8 cellular contexts compared by ENCODE assay signal in genomic region chr6:116217069-116217468, GRCh38. TPM values are rescaled to one million over a fixed set of nuclear protein-coding genes. Genes with fewer than 3 reads are reported as not detected.
A peak's percentile ranks its signal among the peaks of the same experiment; 100 is the strongest.
DNase-seq lines count a peak whose midpoint lies in the region; ATAC-seq and TF ChIP-seq lines count a peak whose summit lies in the region.

No MANE protein-coding gene starts in this region.

- H3K9me3 Mint-ChIP-seq in WTC11: no peaks in the 10 kb centered on the region

- H3K27ac ChIP-seq in heart right ventricle: no peak overlapping the region
- no peak overlapping the region for H3K27ac ChIP-seq in smooth muscle cell (ENCODE audit: low read depth)

- ATAC-seq in WTC11: peak; percentile 63
- peak in 4 of 8 donors; percentile 51 to 64 (median 54) for ATAC-seq in heart right ventricle

- H4K20me1 ChIP-seq in Loucy (ENCODE audit: insufficient read depth, low read length, poor library complexity, severe bottlenecking) (no peaks in the 10 kb centered on the region), smooth muscle cell (ENCODE audit: low read depth) (no peaks in the 10 kb centered on the region)

- no peaks in the 10 kb centered on the region for H3K4me1 Mint-ChIP-seq in WTC11

- CTCF ChIA-PET in WTC11 (lab: Charles Lee): interaction anchor here (0.8 to 2.5 kb wide), 9 partner anchors 8 to 317 kb away, joined by 3 to 11 read pairs (median 4); no protein-coding TSS in a partner anchor

- H3K9ac ChIP-seq in Loucy (ENCODE audit: low read depth, low read length, poor library complexity, severe bottlenecking): no peak overlapping the region
- no peak overlapping the region for H3K9ac ChIP-seq in smooth muscle cell (ENCODE audit: low read depth)

- no peaks in the 10 kb centered on the region; the same call in 1 of the 2 replicates for H3K36me3 Mint-ChIP-seq in WTC11

- H3K4me1 ChIP-seq in Loucy (ENCODE audit: insufficient read depth, low read length, poor library complexity, severe bottlenecking) (no peaks in the 10 kb centered on the region), heart right ventricle (peaks cover 0 to 27% (median 3%) of the 10 kb centered on the region in 9 donors), smooth muscle cell (ENCODE audit: low read depth) (no peaks in the 10 kb centered on the region)

- H3K27me3 Mint-ChIP-seq in WTC11 (ENCODE audit: low read depth): no peaks in the 10 kb centered on the region

- H2AFZ ChIP-seq in Loucy (ENCODE audit: low read length): no peak overlapping the region
- H2AFZ ChIP-seq in smooth muscle cell (ENCODE audit: low read depth): peak overlapping the region; percentile 20

- no peak overlapping the region for H3K4me3 Mint-ChIP-seq in WTC11

- H3K4me3 ChIP-seq in Loucy (ENCODE audit: low read length, poor library complexity, severe bottlenecking): no peak overlapping the region
- no peak overlapping the region for H3K4me3 ChIP-seq in heart right ventricle
- H3K4me3 ChIP-seq in smooth muscle cell: no peak overlapping the region

- in situ Hi-C loops in GM13976 (cut with MboI; ENCODE audit: low sequenced_read_pairs, unreplicated experiment): no loop called here

- no peak overlapping the region for H3K4me2 ChIP-seq in Loucy (ENCODE audit: low read depth, low read length, poor library complexity, severe bottlenecking)
- no peak overlapping the region for H3K4me2 ChIP-seq in smooth muscle cell

- DNase-seq in AG08395 (ENCODE audit: low spot score) (peak; percentile 35), GM13976 (ENCODE audit: low spot score) (peak; percentile 6), WTC11 (ENCODE audit: low spot score) (no peak), heart right ventricle (no peak), smooth muscle cell (lab: John Stamatoyannopoulos, UW; ENCODE audit: unreplicated experiment) (no peak), activated gamma-delta T cell treated with Interleukin-2 at 50 U/mL for 16 hours (no peak), NK-92 (lab: John Stamatoyannopoulos, UW; ENCODE audit: unreplicated experiment) (no peak)

- H3K36me3 ChIP-seq in Loucy (ENCODE audit: insufficient read depth, low read length): no peaks in the 10 kb centered on the region; the same call in 1 of the 2 replicates
- peaks cover 0 to 11% (median 0%) of the 10 kb centered on the region in 9 donors for H3K36me3 ChIP-seq in heart right ventricle
- H3K36me3 ChIP-seq in smooth muscle cell (ENCODE audit: low read depth): no peaks in the 10 kb centered on the region

- H3K27ac Mint-ChIP-seq in WTC11: no peak overlapping the region

- WGBS in heart right ventricle, 2 donors: 5 to 7% methylated on average over 1 of the region's 1 CpG
- 6% methylated on average over 1 of the region's 1 CpG for WGBS in smooth muscle cell (ENCODE audit: low lambda C conversion rate)

- intact Hi-C loops in heart right ventricle (cut with DNase I): loop anchor here in 3 of 10 donors (5.0 to 10.0 kb wide), 3 partner anchors 50 to 348 kb away; no protein-coding TSS in a partner anchor

- H3K79me2 ChIP-seq in Loucy (ENCODE audit: insufficient read depth, low read length) (no peaks in the 10 kb centered on the region), smooth muscle cell (ENCODE audit: low read depth) (no peaks in the 10 kb centered on the region)

- H3F3A ChIP-seq in Loucy (ENCODE audit: low read depth): no peaks in the 10 kb centered on the region
- H3F3A ChIP-seq in smooth muscle cell (ENCODE audit: low read depth): no peaks in the 10 kb centered on the region

- POLR2A ChIA-PET in WTC11 (lab: Charles Lee): no interaction called here

- no peaks in the 10 kb centered on the region for H3K9me3 ChIP-seq in Loucy (ENCODE audit: insufficient read depth, low read depth, low read length)
- no peaks in the 10 kb centered on the region for H3K9me3 ChIP-seq in heart right ventricle
- no peaks in the 10 kb centered on the region for H3K9me3 ChIP-seq in smooth muscle cell (replicated peaks; ENCODE audit: low read depth)

- TF ChIP-seq CTCF in GM13976 (IDR thresholded peaks at IDR 0.05; ENCODE audit: borderline replicate concordance, control extremely low read depth, extremely low read depth, insufficient read depth, missing control alignments) (peak; percentile 6), Loucy (conservative IDR thresholded peaks at IDR 0.05; ENCODE audit: low read length) (peak; percentile 74), WTC11 (IDR thresholded peaks at IDR 0.05) (peak; percentile 52), heart right ventricle (IDR thresholded peaks at IDR 0.05) (peak; percentile 27 to 69 (median 58)), smooth muscle cell (IDR thresholded peaks at IDR 0.05; ENCODE audit: borderline replicate concordance, insufficient read depth, poor library complexity, severe bottlenecking) (peak; percentile 48)

- no peaks in the 10 kb centered on the region for H3K9me2 ChIP-seq in Loucy (replicated peaks; ENCODE audit: low read depth, low read length)

- H3K27me3 ChIP-seq in Loucy (ENCODE audit: insufficient read depth, low read length, poor library complexity, severe bottlenecking) (no peaks in the 10 kb centered on the region), heart right ventricle (no peaks in the 10 kb centered on the region), smooth muscle cell (ENCODE audit: low read depth) (no peaks in the 10 kb centered on the region)

TF ChIP-seq in WTC11, 78 proteins besides CTCF, POLR2A, EP300 and RAD21:
- TF ChIP-seq GTF2I (CRISPR knock-in tag; conservative IDR thresholded peaks at IDR 0.05) (no peak), CREM (CRISPR knock-in tag; IDR thresholded peaks at IDR 0.05) (no peak), RELA (CRISPR knock-in tag; IDR thresholded peaks at IDR 0.05; ENCODE audit: borderline replicate concordance) (no peak), HMGXB4 (CRISPR knock-in tag; IDR thresholded peaks at IDR 0.05) (no peak)

RNA-seq across cellular contexts. Expression of gene TSPYL4, which starts 36.8 kb away (rescaled TPM):
- 13.6 to 15.3 TPM (median 14.2 TPM) in 3 replicates for total RNA-seq in WTC11 (2021)
- total RNA-seq in heart right ventricle: 10 to 100 TPM; 24.4 to 38.9 (median 28.9) TPM
- polyA plus RNA-seq in heart right ventricle: 10 to 100 TPM in 1 of 2 donors, 1 to 10 TPM in 1; 8.5 to 23.8 TPM
- total RNA-seq in smooth muscle cell: 25.3 and 29.5 TPM in 2 replicates
- 14.7 and 15.1 TPM in 2 replicates for polyA plus RNA-seq in smooth muscle cell

Comparison
In these comparisons a context has a peak if more than half of its experiments do, and no peak if none do; other contexts are left out.
1. DNase-seq: peak in AG08395 (single experiment) and GM13976 (single experiment); none in WTC11 (single experiment), heart right ventricle (0 of 2), smooth muscle cell (single experiment), activated gamma-delta T cell treated with Interleukin-2 at 50 U/mL for 16 hours (single experiment) and NK-92 (single experiment).
2. CTCF ChIP-seq: peak in every context shown above with its lines; median percentile 74 in Loucy; 58 in heart right ventricle; 52 in WTC11; 48 in smooth muscle cell; 6 in GM13976.